11 cellular contexts compared by ENCODE assay signal in genomic region chr12:122116707-122117535, GRCh38. TPM values are rescaled to one million over a fixed set of nuclear protein-coding genes. Genes with fewer than 3 reads are reported as not detected.
DNase-seq lines count a peak whose midpoint lies in the region; ATAC-seq and TF ChIP-seq lines count a peak whose summit lies in the region.
"Had no signal": no experiment of that assay in that cellular context is flagged by ENCODE, and none has a peak within 500 bp of the region (broad histone marks: within the 10 kb centered on the region; RNA-seq: fewer than 3 reads in every experiment).

No MANE protein-coding gene starts in this region.

- H3K9me3 ChIP-seq in OCI-LY3 (ENCODE audit: insufficient read depth, low read length): no peaks in the 10 kb centered on the region
- no peaks in the 10 kb centered on the region for H3K9me3 ChIP-seq in ascending aorta

- H3K27me3 ChIP-seq in OCI-LY3 (ENCODE audit: low read depth, low read length) (no peaks in the 10 kb centered on the region), ascending aorta (no peaks in the 10 kb centered on the region)

- no peak overlapping the region for H3K9ac ChIP-seq in OCI-LY3 (ENCODE audit: low read length)

- H3K79me2 ChIP-seq in OCI-LY3 (ENCODE audit: low read length): peaks cover 15% of the 10 kb centered on the region

- H3K4me3 ChIP-seq in OCI-LY3 (ENCODE audit: low read length) (no peak overlapping the region), ascending aorta (no peak overlapping the region)

- peaks cover 7% of the 10 kb centered on the region for H3K4me1 ChIP-seq in OCI-LY3 (ENCODE audit: low read length)
- H3K4me1 ChIP-seq in ascending aorta: peaks cover 0 to 7% of the 10 kb centered on the region in 2 donors

- peaks cover 5% of the 10 kb centered on the region for H4K20me1 ChIP-seq in OCI-LY3 (ENCODE audit: insufficient read depth, low read length)

- H2AFZ ChIP-seq in OCI-LY3 (ENCODE audit: low read depth, low read length): no peak overlapping the region

- H3K36me3 ChIP-seq in OCI-LY3 (replicated peaks; ENCODE audit: low read depth, low read length) (peaks cover 4% of the 10 kb centered on the region), ascending aorta (no peaks in the 10 kb centered on the region)

- no peak overlapping the region for H3K27ac ChIP-seq in OCI-LY3 (ENCODE audit: low read length)
- no peak overlapping the region for H3K27ac ChIP-seq in ascending aorta

- POLR2A ChIA-PET in HEK293T (lab: Yijun Ruan, JAX): no interaction called here

- CTCF ChIA-PET in HEK293T (lab: Yijun Ruan, JAX): interaction anchor here (1.0 kb wide), 1 partner anchor 63 kb away, joined by 3 read pairs; no protein-coding TSS in a partner anchor

- no peak for ATAC-seq in HG03565 (IDR thresholded peaks at IDR 0.05; ENCODE audit: unreplicated experiment)
- ATAC-seq: activated naive CD8-positive, alpha-beta T cell treated with anti-CD3 and anti-CD28 coated beads, Interleukin-2, amount 50 U/mL, for 24 hours had no signal

- no peak overlapping the region for H3K4me2 ChIP-seq in OCI-LY3 (ENCODE audit: low read length)

- intact Hi-C loops in ascending aorta (cut with DNase I): no loop called here

- 0 out of 2 replicates have a peak, but pooled peaks have one; percentile 6 for TF ChIP-seq CTCF in OCI-LY3 (IDR thresholded peaks at IDR 0.05; ENCODE audit: low read depth, low read length)
- no peak for TF ChIP-seq CTCF in ascending aorta (IDR thresholded peaks at IDR 0.05)

- peak; percentile 71 for DNase-seq in COLO829 (ENCODE audit: low spot score)
- DNase-seq in foreskin melanocyte: peak; percentile 73
- peak; percentile 76 for DNase-seq in occipital lobe (lab: John Stamatoyannopoulos, UW)
- no peak for DNase-seq in SKM-1 treated with dmso at 0.1 percent for 144 hours (lab: John Stamatoyannopoulos, UW; ENCODE audit: unreplicated experiment)
- no peak for DNase-seq in ascending aorta (ENCODE audit: low spot score in 2 of 2)
- no peak for DNase-seq in HEK293T (ENCODE audit: extremely low spot score)
- DNase-seq: activated naive CD8-positive, alpha-beta T cell treated with anti-CD3 and anti-CD28 coated beads, Interleukin-2, amount 50 U/mL, for 24 hours; NCI-H1105 treated with DMSO at 0.1 percent for 48 hours had no signal

TF ChIP-seq in HEK293T, 16 proteins besides CTCF, POLR2A, EP300 and RAD21:
- TF ChIP-seq HDGF (IDR thresholded peaks at IDR 0.05; ENCODE audit: borderline replicate concordance): no peak
- no peak for TF ChIP-seq FOXK2 (IDR thresholded peaks at IDR 0.05)
- no peak for TF ChIP-seq TARDBP (IDR thresholded peaks at IDR 0.05)
- TF ChIP-seq, protein P1, sequence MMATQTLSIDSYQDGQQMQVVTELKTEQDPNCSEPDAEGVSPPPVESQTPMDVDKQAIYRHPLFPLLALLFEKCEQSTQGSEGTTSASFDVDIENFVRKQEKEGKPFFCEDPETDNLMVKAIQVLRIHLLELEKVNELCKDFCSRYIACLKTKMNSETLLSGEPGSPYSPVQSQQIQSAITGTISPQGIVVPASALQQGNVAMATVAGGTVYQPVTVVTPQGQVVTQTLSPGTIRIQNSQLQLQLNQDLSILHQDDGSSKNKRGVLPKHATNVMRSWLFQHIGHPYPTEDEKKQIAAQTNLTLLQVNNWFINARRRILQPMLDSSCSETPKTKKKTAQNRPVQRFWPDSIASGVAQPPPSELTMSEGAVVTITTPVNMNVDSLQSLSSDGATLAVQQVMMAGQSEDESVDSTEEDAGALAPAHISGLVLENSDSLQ (IDR thresholded peaks at IDR 0.05): no peak
- no peak for TF ChIP-seq LEF1 (IDR thresholded peaks at IDR 0.05; ENCODE audit: borderline replicate concordance)
- no peak for TF ChIP-seq CTBP1 (IDR thresholded peaks at IDR 0.05; ENCODE audit: borderline replicate concordance)
- TF ChIP-seq SUZ12 (IDR thresholded peaks at IDR 0.05): no peak
- TF ChIP-seq BHLHE40 (IDR thresholded peaks at IDR 0.05; ENCODE audit: borderline replicate concordance): no peak
- TF ChIP-seq ARNT (IDR thresholded peaks at IDR 0.05): no peak
- no peak for TF ChIP-seq FOXM1 (IDR thresholded peaks at IDR 0.05; ENCODE audit: borderline replicate concordance)
- TF ChIP-seq L3MBTL2 (conservative IDR thresholded peaks at IDR 0.05): no peak
- no peak for TF ChIP-seq ELF4 (IDR thresholded peaks at IDR 0.05)
- TF ChIP-seq FOXA1 (IDR thresholded peaks at IDR 0.05): no peak
- TF ChIP-seq ZNF384 (IDR thresholded peaks at IDR 0.05): no peak
- no peak for TF ChIP-seq SP1 (IDR thresholded peaks at IDR 0.05)
- TF ChIP-seq NFRKB (IDR thresholded peaks at IDR 0.05): no peak
TF ChIP-seq in HEK293T: peak in this region for 0.

RNA-seq across cellular contexts. Expression of gene MLXIP, which starts 38.4 kb away (rescaled TPM):
- total RNA-seq in occipital lobe: 7.6 TPM
- total RNA-seq in ascending aorta: 62.3 TPM

RNA-seq across cellular contexts. Expression of gene IL31, which starts 57.1 kb away (rescaled TPM):
- total RNA-seq in occipital lobe (not detected), ascending aorta (not detected)
- total RNA-seq: urinary bladder had no signal

Comparison
In these comparisons a context has a peak if more than half of its experiments do, and no peak if none do; other contexts are left out.
1. DNase-seq: peak in COLO829 (single experiment), foreskin melanocyte (single experiment) and occipital lobe (single experiment); none in SKM-1 treated with dmso at 0.1 percent for 144 hours (single experiment), ascending aorta (0 of 2) and HEK293T (single experiment).